In the genomic region with DNA sequence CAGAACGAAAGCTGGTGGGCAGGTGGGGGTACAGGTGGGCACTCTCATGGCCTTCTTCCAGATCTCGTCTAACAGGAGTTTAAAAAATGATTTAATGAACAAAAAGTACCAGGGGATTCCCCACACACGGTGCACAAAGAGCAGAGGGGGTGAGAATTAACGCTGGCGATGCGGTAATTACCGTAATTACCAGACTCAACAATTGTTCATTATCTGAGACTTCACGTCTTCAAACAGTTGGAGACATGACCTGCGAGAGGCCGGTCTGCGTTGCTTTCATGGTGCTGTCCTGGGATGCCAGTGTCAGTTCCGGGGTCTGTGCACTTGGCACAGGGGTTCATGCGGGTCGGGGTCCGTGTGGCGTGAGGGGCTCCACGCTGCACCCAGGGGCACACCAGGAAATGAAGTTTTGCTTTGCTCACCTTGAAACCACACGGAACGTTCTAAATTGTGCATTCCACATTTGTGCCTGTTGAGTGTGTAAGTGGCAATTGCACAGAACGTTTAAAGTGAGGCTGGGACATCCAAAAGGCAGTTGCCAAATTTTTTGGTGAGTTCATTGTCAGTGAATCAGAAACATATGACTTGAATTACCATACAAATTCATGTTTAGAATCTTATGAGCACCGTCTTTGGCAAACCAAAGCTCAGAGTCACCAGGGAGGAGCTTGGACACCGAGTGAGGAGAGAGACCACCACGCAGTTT, we compare ENCODE assay signal across 1 cellular context.
TF ChIP-seq lines count a peak whose summit lies in the region.

No MANE protein-coding gene starts in this region.

TF ChIP-seq in K562, 482 proteins besides CTCF, POLR2A, EP300 and RAD21:
- TF ChIP-seq, protein P1, sequence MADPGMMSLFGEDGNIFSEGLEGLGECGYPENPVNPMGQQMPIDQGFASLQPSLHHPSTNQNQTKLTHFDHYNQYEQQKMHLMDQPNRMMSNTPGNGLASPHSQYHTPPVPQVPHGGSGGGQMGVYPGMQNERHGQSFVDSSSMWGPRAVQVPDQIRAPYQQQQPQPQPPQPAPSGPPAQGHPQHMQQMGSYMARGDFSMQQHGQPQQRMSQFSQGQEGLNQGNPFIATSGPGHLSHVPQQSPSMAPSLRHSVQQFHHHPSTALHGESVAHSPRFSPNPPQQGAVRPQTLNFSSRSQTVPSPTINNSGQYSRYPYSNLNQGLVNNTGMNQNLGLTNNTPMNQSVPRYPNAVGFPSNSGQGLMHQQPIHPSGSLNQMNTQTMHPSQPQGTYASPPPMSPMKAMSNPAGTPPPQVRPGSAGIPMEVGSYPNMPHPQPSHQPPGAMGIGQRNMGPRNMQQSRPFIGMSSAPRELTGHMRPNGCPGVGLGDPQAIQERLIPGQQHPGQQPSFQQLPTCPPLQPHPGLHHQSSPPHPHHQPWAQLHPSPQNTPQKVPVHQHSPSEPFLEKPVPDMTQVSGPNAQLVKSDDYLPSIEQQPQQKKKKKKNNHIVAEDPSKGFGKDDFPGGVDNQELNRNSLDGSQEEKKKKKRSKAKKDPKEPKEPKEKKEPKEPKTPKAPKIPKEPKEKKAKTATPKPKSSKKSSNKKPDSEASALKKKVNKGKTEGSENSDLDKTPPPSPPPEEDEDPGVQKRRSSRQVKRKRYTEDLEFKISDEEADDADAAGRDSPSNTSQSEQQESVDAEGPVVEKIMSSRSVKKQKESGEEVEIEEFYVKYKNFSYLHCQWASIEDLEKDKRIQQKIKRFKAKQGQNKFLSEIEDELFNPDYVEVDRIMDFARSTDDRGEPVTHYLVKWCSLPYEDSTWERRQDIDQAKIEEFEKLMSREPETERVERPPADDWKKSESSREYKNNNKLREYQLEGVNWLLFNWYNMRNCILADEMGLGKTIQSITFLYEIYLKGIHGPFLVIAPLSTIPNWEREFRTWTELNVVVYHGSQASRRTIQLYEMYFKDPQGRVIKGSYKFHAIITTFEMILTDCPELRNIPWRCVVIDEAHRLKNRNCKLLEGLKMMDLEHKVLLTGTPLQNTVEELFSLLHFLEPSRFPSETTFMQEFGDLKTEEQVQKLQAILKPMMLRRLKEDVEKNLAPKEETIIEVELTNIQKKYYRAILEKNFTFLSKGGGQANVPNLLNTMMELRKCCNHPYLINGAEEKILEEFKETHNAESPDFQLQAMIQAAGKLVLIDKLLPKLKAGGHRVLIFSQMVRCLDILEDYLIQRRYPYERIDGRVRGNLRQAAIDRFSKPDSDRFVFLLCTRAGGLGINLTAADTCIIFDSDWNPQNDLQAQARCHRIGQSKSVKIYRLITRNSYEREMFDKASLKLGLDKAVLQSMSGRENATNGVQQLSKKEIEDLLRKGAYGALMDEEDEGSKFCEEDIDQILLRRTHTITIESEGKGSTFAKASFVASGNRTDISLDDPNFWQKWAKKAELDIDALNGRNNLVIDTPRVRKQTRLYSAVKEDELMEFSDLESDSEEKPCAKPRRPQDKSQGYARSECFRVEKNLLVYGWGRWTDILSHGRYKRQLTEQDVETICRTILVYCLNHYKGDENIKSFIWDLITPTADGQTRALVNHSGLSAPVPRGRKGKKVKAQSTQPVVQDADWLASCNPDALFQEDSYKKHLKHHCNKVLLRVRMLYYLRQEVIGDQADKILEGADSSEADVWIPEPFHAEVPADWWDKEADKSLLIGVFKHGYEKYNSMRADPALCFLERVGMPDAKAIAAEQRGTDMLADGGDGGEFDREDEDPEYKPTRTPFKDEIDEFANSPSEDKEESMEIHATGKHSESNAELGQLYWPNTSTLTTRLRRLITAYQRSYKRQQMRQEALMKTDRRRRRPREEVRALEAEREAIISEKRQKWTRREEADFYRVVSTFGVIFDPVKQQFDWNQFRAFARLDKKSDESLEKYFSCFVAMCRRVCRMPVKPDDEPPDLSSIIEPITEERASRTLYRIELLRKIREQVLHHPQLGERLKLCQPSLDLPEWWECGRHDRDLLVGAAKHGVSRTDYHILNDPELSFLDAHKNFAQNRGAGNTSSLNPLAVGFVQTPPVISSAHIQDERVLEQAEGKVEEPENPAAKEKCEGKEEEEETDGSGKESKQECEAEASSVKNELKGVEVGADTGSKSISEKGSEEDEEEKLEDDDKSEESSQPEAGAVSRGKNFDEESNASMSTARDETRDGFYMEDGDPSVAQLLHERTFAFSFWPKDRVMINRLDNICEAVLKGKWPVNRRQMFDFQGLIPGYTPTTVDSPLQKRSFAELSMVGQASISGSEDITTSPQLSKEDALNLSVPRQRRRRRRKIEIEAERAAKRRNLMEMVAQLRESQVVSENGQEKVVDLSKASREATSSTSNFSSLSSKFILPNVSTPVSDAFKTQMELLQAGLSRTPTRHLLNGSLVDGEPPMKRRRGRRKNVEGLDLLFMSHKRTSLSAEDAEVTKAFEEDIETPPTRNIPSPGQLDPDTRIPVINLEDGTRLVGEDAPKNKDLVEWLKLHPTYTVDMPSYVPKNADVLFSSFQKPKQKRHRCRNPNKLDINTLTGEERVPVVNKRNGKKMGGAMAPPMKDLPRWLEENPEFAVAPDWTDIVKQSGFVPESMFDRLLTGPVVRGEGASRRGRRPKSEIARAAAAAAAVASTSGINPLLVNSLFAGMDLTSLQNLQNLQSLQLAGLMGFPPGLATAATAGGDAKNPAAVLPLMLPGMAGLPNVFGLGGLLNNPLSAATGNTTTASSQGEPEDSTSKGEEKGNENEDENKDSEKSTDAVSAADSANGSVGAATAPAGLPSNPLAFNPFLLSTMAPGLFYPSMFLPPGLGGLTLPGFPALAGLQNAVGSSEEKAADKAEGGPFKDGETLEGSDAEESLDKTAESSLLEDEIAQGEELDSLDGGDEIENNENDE (IDR thresholded peaks at IDR 0.05; ENCODE audit: low read depth, low read length): peak; percentile 87
- no peak for TF ChIP-seq BRD4 (IDR thresholded peaks at IDR 0.05)
